ENCODE assay signal across 9 cellular contexts in genomic region chr16:11871193-11871592, GRCh38. TPM values are rescaled to one million over a fixed set of nuclear protein-coding genes. Genes with fewer than 3 reads are reported as not detected.
DNase-seq lines count a peak whose midpoint lies in the region; ATAC-seq, FAIRE-seq and TF ChIP-seq lines count a peak whose summit lies in the region.
"Had no signal": no experiment of that assay in that cellular context is flagged by ENCODE, and none has a peak within 500 bp of the region (broad histone marks: within the 10 kb centered on the region; RNA-seq: fewer than 3 reads in every experiment).

No MANE protein-coding gene starts in this region.

- H3K9me3 Mint-ChIP-seq in neural progenitor cell: no peaks in the 10 kb centered on the region

- peaks cover 8% of the 10 kb centered on the region for H3K36me3 Mint-ChIP-seq in neural progenitor cell

- CTCF ChIA-PET in GM10248 (lab: Yijun Ruan, JAX) (interaction anchor here (1.4 kb wide), 1 partner anchor 36 kb away, joined by 4 read pairs; no protein-coding TSS in a partner anchor), endothelial cell of umbilical vein (lab: Charles Lee) (interaction anchor here (5.8 kb wide), 1 partner anchor 197 kb away, joined by 28 read pairs; no protein-coding TSS in a partner anchor)

- TF ChIP-seq POLR2A in endothelial cell of umbilical vein (IDR thresholded peaks at IDR 0.05; ENCODE audit: low read depth, low read length): no peak

- no peaks in the 10 kb centered on the region for H3K27me3 ChIP-seq in endothelial cell of umbilical vein (ENCODE audit: control insufficient read depth in 2 of 2, insufficient read depth in 2 of 2, low read length in 2 of 2)
- H3K27me3 ChIP-seq in neural progenitor cell: no peaks in the 10 kb centered on the region
- H3K27me3 ChIP-seq in tibial artery: no peaks in the 10 kb centered on the region
- H3K27me3 ChIP-seq in pancreas: no peaks in the 10 kb centered on the region

- H3K4me1 ChIP-seq in endothelial cell of umbilical vein (ENCODE audit: control insufficient read depth, extremely low read depth, insufficient read depth, low read length): peaks cover 4% of the 10 kb centered on the region
- no peaks in the 10 kb centered on the region for H3K4me1 ChIP-seq in neural progenitor cell
- H3K4me1 ChIP-seq in tibial artery: peaks cover 0 to 42% (median 15%) of the 10 kb centered on the region in 4 donors
- no peaks in the 10 kb centered on the region for H3K4me1 ChIP-seq in pancreas

- FAIRE-seq in endothelial cell of umbilical vein (lab: Jason Lieb, UNC) (no peak), pancreas (lab: Jason Lieb, UNC) (no peak)

- TF ChIP-seq CTCF in GM10248 (IDR thresholded peaks at IDR 0.05; ENCODE audit: control extremely low read depth, extremely low read depth, low read depth, missing control alignments): peak; percentile 4
- peak in 1 of 2 donors; percentile 11 for TF ChIP-seq CTCF in endothelial cell of umbilical vein (IDR thresholded peaks at IDR 0.05; ENCODE audit: extremely low read depth in 1 of 2, insufficient read depth in 1 of 2, low read depth in 1 of 2, low read length in 2 of 2)
- TF ChIP-seq CTCF in neural progenitor cell (IDR thresholded peaks at IDR 0.05): peak; percentile 43
- no peak for TF ChIP-seq CTCF in tibial artery (IDR thresholded peaks at IDR 0.05)
- no peak for TF ChIP-seq CTCF in pancreas (IDR thresholded peaks at IDR 0.05)

- ATAC-seq in pancreas: no peak

- H3K27me3 Mint-ChIP-seq in neural progenitor cell (ENCODE audit: insufficient read depth, low read depth): no peaks in the 10 kb centered on the region

- H4K20me1 ChIP-seq in endothelial cell of umbilical vein (replicated peaks; ENCODE audit: control insufficient read depth, extremely low read depth, insufficient read depth, low read length) (no peaks in the 10 kb centered on the region), neural progenitor cell (ENCODE audit: low read depth) (peaks cover 19% of the 10 kb centered on the region)

- H3K4me2 ChIP-seq in endothelial cell of umbilical vein (ENCODE audit: insufficient read depth, low read length) (no peak overlapping the region), neural progenitor cell (no peak overlapping the region)

- no peak for DNase-seq in GM10248 (ENCODE audit: extremely low spot score)
- DNase-seq in NCI-H524 (lab: John Stamatoyannopoulos, UW): peak; percentile 60 to 87
- peak; percentile 34 for DNase-seq in endothelial cell of umbilical vein (ENCODE audit: low read depth, low spot score)
- peak; percentile 46 for DNase-seq in neural progenitor cell (ENCODE audit: low spot score)
- no peak for DNase-seq in activated gamma-delta T cell treated with Interleukin-2 at 50 U/mL for 16 hours
- DNase-seq in tibial artery: no peak
- DNase-seq in pancreas: no peak
- DNase-seq: effector CD8-positive, alpha-beta T cell; NCI-H345 had no signal

- 67 to 74% methylated on average over 7 of the region's 7 CpGs for WGBS in pancreas, 2 donors

- no peak overlapping the region for H3K27ac ChIP-seq in endothelial cell of umbilical vein (ENCODE audit: insufficient read depth, low read depth, low read length)
- peak overlapping the region; percentile 8 for H3K27ac ChIP-seq in neural progenitor cell
- peak overlapping the region in 1 of 2 donors; percentile 45 for H3K27ac ChIP-seq in tibial artery
- H3K27ac ChIP-seq in pancreas: no peak overlapping the region

- H3K4me1 Mint-ChIP-seq in neural progenitor cell: no peaks in the 10 kb centered on the region

- H3K4me3 ChIP-seq in endothelial cell of umbilical vein (replicated peaks in 1 of 3; ENCODE audit: insufficient read depth in 1 of 3, low read depth in 1 of 3, low read length in 3 of 3): no peak overlapping the region
- no peak overlapping the region for H3K4me3 ChIP-seq in neural progenitor cell
- no peak overlapping the region for H3K4me3 ChIP-seq in tibial artery
- H3K4me3 ChIP-seq in pancreas: no peak overlapping the region

- H3K9ac ChIP-seq in endothelial cell of umbilical vein (replicated peaks; ENCODE audit: extremely low read depth, insufficient read depth, low read length) (no peak overlapping the region), neural progenitor cell (no peak overlapping the region)

- H2AFZ ChIP-seq in endothelial cell of umbilical vein (ENCODE audit: low read depth, low read length) (no peak overlapping the region), neural progenitor cell (replicated peaks) (no peak overlapping the region)

- peaks cover 58% of the 10 kb centered on the region for H3F3A ChIP-seq in neural progenitor cell (ENCODE audit: low read depth)

- POLR2A ChIA-PET in GM10248 (lab: Yijun Ruan, JAX): no interaction called here
- POLR2A ChIA-PET in endothelial cell of umbilical vein (lab: Charles Lee): no interaction called here

- H3K9me3 ChIP-seq in endothelial cell of umbilical vein (replicated peaks; ENCODE audit: control insufficient read depth, insufficient read depth, low read length) (no peaks in the 10 kb centered on the region), neural progenitor cell (ENCODE audit: low read depth) (no peaks in the 10 kb centered on the region), tibial artery (no peaks in the 10 kb centered on the region), pancreas (no peaks in the 10 kb centered on the region)

- H3K27ac Mint-ChIP-seq in neural progenitor cell: no peak overlapping the region

- no peak overlapping the region for H3K4me3 Mint-ChIP-seq in neural progenitor cell

- dilution Hi-C loops in endothelial cell of umbilical vein (cut with MboI; ENCODE audit: extremely low pct_ligation_motif_present, low sequenced_read_pairs): no loop called here

- H3K9me1 ChIP-seq in endothelial cell of umbilical vein (replicated peaks; ENCODE audit: control insufficient read depth, extremely low read depth, insufficient read depth, low read length): no peaks in the 10 kb centered on the region

- intact Hi-C loops in endothelial cell of umbilical vein (cut with micrococcal nuclease) (loop anchor here (1.0 kb wide), 1 partner anchor 197 kb away; no protein-coding TSS in a partner anchor), tibial artery (cut with DNase I; ENCODE audit: low total_unique reads) (no loop called here), pancreas (cut with DNase I) (no loop called here)

- peaks cover 7 to 27% of the 10 kb centered on the region in 2 experiments for H3K36me3 ChIP-seq in endothelial cell of umbilical vein (ENCODE audit: control insufficient read depth in 2 of 2, extremely low read depth in 1 of 2, insufficient read depth in 2 of 2, low read length in 2 of 2)
- peaks cover 15% of the 10 kb centered on the region for H3K36me3 ChIP-seq in neural progenitor cell
- H3K36me3 ChIP-seq in tibial artery: peaks cover 13 to 52% (median 46%) of the 10 kb centered on the region in 3 donors
- peaks cover 3 to 43% (median 7%) of the 10 kb centered on the region in 3 donors for H3K36me3 ChIP-seq in pancreas

- no TSS peak for BruUV-seq in endothelial cell of umbilical vein (replicated peaks; lab: Mats Ljungman, UMichigan)

- H3K79me2 ChIP-seq in endothelial cell of umbilical vein (ENCODE audit: control insufficient read depth, insufficient read depth, low read length): no peaks in the 10 kb centered on the region
- H3K79me2 ChIP-seq in neural progenitor cell (ENCODE audit: low read depth): no peaks in the 10 kb centered on the region

TF ChIP-seq in endothelial cell of umbilical vein, 7 proteins besides CTCF, POLR2A, EP300 and RAD21:
- no peak for TF ChIP-seq GATA2 (IDR thresholded peaks at IDR 0.05; ENCODE audit: insufficient read depth, insufficient read length, low read depth, low read length)
- TF ChIP-seq, protein P1, sequence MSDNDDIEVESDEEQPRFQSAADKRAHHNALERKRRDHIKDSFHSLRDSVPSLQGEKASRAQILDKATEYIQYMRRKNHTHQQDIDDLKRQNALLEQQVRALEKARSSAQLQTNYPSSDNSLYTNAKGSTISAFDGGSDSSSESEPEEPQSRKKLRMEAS (IDR thresholded peaks at IDR 0.05; ENCODE audit: insufficient read depth, insufficient read length): no peak
- no peak for TF ChIP-seq JUN (IDR thresholded peaks at IDR 0.05; ENCODE audit: borderline replicate concordance, insufficient read depth, insufficient read length, low read depth)
- no peak for TF ChIP-seq FOS (IDR thresholded peaks at IDR 0.05; ENCODE audit: borderline replicate concordance, insufficient read depth, low read length)

RNA-seq across cellular contexts. Expression of gene RSL1D1, which starts 19.9 kb away (rescaled TPM):
- total RNA-seq in endothelial cell of umbilical vein: 127 and 132 TPM in 2 replicates
- polyA plus RNA-seq in endothelial cell of umbilical vein: 9.5 and 17.0 TPM in 2 replicates
- polyA plus RNA-seq in endothelial cell of umbilical vein (2011; cell fraction: cytosol; rRNA removed): 57.8 and 62.5 TPM in 2 replicates
- 14.7 and 25.6 TPM in 2 replicates for polyA plus RNA-seq in endothelial cell of umbilical vein (2011; cell fraction: nucleus; rRNA removed)
- 142 and 195 TPM in 2 replicates for polyA plus RNA-seq in endothelial cell of umbilical vein (2012)
- 17.8 and 17.9 TPM in 2 replicates for polyA minus RNA-seq in endothelial cell of umbilical vein
- polyA minus RNA-seq in endothelial cell of umbilical vein (2011; cell fraction: cytosol; rRNA and poly(A)+ RNA removed): 103 TPM
- 11.8 and 13.4 TPM in 2 replicates for polyA minus RNA-seq in endothelial cell of umbilical vein (2011; cell fraction: nucleus; rRNA and poly(A)+ RNA removed)
- 183 and 384 TPM in 2 replicates for total RNA-seq in neural progenitor cell (ENCODE audit: low replicate concordance)
- total RNA-seq in pancreas: 100 to 1,000 TPM in 2 of 6 donors, 10 to 100 TPM in 4; 73.4 to 148 (median 87.1) TPM
- polyA plus RNA-seq in pancreas: 10 to 100 TPM; 32.4 to 61.1 TPM

RNA-seq across cellular contexts. Expression of gene GSPT1, which starts 44.6 kb away (rescaled TPM):
- 137 and 152 TPM in 2 replicates for total RNA-seq in endothelial cell of umbilical vein
- 31.2 and 40.3 TPM in 2 replicates for polyA plus RNA-seq in endothelial cell of umbilical vein
- 64.6 and 71.3 TPM in 2 replicates for polyA plus RNA-seq in endothelial cell of umbilical vein (2011; cell fraction: cytosol; rRNA removed)
- polyA plus RNA-seq in endothelial cell of umbilical vein (2011; cell fraction: nucleus; rRNA removed): 59.3 and 75.3 TPM in 2 replicates
- 133 and 183 TPM in 2 replicates for polyA plus RNA-seq in endothelial cell of umbilical vein (2012)
- polyA minus RNA-seq in endothelial cell of umbilical vein: 42.4 and 69.4 TPM in 2 replicates
- 83.5 TPM for polyA minus RNA-seq in endothelial cell of umbilical vein (2011; cell fraction: cytosol; rRNA and poly(A)+ RNA removed)
- polyA minus RNA-seq in endothelial cell of umbilical vein (2011; cell fraction: nucleus; rRNA and poly(A)+ RNA removed): 28.5 and 45.5 TPM in 2 replicates
- 74.1 and 94.3 TPM in 2 replicates for total RNA-seq in neural progenitor cell (ENCODE audit: low replicate concordance)
- total RNA-seq in pancreas: 10 to 100 TPM; 41.7 to 65.4 (median 55.3) TPM
- 10 to 100 TPM; 11.0 to 25.0 TPM for polyA plus RNA-seq in pancreas

Comparison
In these comparisons a context has a peak if more than half of its experiments do, and no peak if none do; other contexts are left out.
1. DNase-seq: peak in NCI-H524 (2 of 2), endothelial cell of umbilical vein (single experiment) and neural progenitor cell (single experiment); none in GM10248 (single experiment), activated gamma-delta T cell treated with Interleukin-2 at 50 U/mL for 16 hours (single experiment), tibial artery (0 of 2) and pancreas (0 of 6).
2. CTCF ChIP-seq: peak in GM10248 (single experiment) and neural progenitor cell (single experiment); none in tibial artery (0 of 2) and pancreas (0 of 4).